ENCODE assay signal across 14 cellular contexts in genomic region chr3:135238201-135238600, GRCh38.
"Had no signal": no experiment of that assay in that cellular context is flagged by ENCODE, and none has a peak within 500 bp of the region (broad histone marks: within the 10 kb centered on the region; RNA-seq: fewer than 3 reads in every experiment).

No MANE protein-coding gene starts in this region.

- H3K4me3 Mint-ChIP-seq: activated CD4-positive, alpha-beta memory T cell treated with anti-CD3 and anti-CD28 coated beads, Interleukin-2, amount 10 ng/mL, durations not matched to agents 7 days and 5 days; activated CD4-positive, alpha-beta T cell treated with anti-CD3 and anti-CD28 coated beads for 36 hours; activated T-helper 1 cell treated with anti-CD3 and anti-CD28 coated beads, Interleukin-12 subunit alpha, Interleukin-12 subunit beta, Interleukin-2, Interleukin-4 antibody, amounts not matched to agents 30 ng/mL and 10 ng/mL and 1 ng/mL, durations not matched to agents 14 hours and 24 hours and 36 hours; memory B cell; natural killer cell treated with Interleukin-12 subunit alpha and Interleukin-12 subunit beta and Interleukin-15 and Interleukin-18, amount 100 ng/mL, for 72 hours had no signal

- H3K4me1 Mint-ChIP-seq: activated CD4-positive, alpha-beta memory T cell treated with anti-CD3 and anti-CD28 coated beads, Interleukin-2, amount 10 ng/mL, durations not matched to agents 7 days and 5 days; activated CD4-positive, alpha-beta T cell treated with anti-CD3 and anti-CD28 coated beads for 36 hours; memory B cell had no signal

- H3K27me3 ChIP-seq: ascending aorta, foreskin keratinocyte, left lung had no signal

- H3K27me3 Mint-ChIP-seq: activated CD4-positive, alpha-beta memory T cell treated with anti-CD3 and anti-CD28 coated beads, Interleukin-2, amount 10 ng/mL, durations not matched to agents 7 days and 5 days; activated CD4-positive, alpha-beta T cell treated with anti-CD3 and anti-CD28 coated beads for 36 hours had no signal

- H3K9me3 Mint-ChIP-seq: activated T-helper 1 cell treated with anti-CD3 and anti-CD28 coated beads, Interleukin-12 subunit alpha, Interleukin-12 subunit beta, Interleukin-2, Interleukin-4 antibody, amounts not matched to agents 30 ng/mL and 10 ng/mL and 1 ng/mL, durations not matched to agents 14 hours and 24 hours and 36 hours; natural killer cell treated with Interleukin-12 subunit alpha and Interleukin-12 subunit beta and Interleukin-15 and Interleukin-18, amount 100 ng/mL, for 72 hours had no signal

- H3K36me3 Mint-ChIP-seq: natural killer cell treated with Interleukin-12 subunit alpha and Interleukin-12 subunit beta and Interleukin-15 and Interleukin-18, amount 100 ng/mL, for 72 hours had no signal

- H3K36me3 ChIP-seq: ascending aorta, heart left ventricle, left lung had no signal

- H3K4me3 ChIP-seq: ascending aorta, heart left ventricle, left lung, psoas muscle had no signal

- H3K27ac Mint-ChIP-seq: activated CD4-positive, alpha-beta memory T cell treated with anti-CD3 and anti-CD28 coated beads, Interleukin-2, amount 10 ng/mL, durations not matched to agents 7 days and 5 days; activated CD4-positive, alpha-beta T cell treated with anti-CD3 and anti-CD28 coated beads for 36 hours; activated T-helper 1 cell treated with anti-CD3 and anti-CD28 coated beads, Interleukin-12 subunit alpha, Interleukin-12 subunit beta, Interleukin-2, Interleukin-4 antibody, amounts not matched to agents 30 ng/mL and 10 ng/mL and 1 ng/mL, durations not matched to agents 14 hours and 24 hours and 36 hours; memory B cell; natural killer cell treated with Interleukin-12 subunit alpha and Interleukin-12 subunit beta and Interleukin-15 and Interleukin-18, amount 100 ng/mL, for 72 hours had no signal

- H3K9me3 ChIP-seq: ascending aorta, heart left ventricle, psoas muscle had no signal

- ATAC-seq: activated CD4-positive, alpha-beta T cell treated with anti-CD3 and anti-CD28 coated beads for 36 hours; foreskin keratinocyte; heart left ventricle; left lung; natural killer cell treated with Interleukin-12 subunit alpha and Interleukin-12 subunit beta and Interleukin-15 and Interleukin-18, amount 100 ng/mL, for 72 hours had no signal

- DNase-seq: activated CD4-positive, alpha-beta memory T cell treated with anti-CD3 and anti-CD28 coated beads, Interleukin-2, amount 10 ng/mL, durations not matched to agents 7 days and 5 days; activated CD4-positive, alpha-beta T cell treated with anti-CD3 and anti-CD28 coated beads for 36 hours; activated CD8-positive, alpha-beta memory T cell treated with anti-CD3 and anti-CD28 coated beads, Interleukin-2, amount 50 U/mL, for 48 hours; activated naive CD4-positive, alpha-beta T cell; foreskin keratinocyte; heart left ventricle; left lung; stimulated activated naive CD4-positive, alpha-beta T cell treated with Interleukin-2 at 50 U/mL for 16 hours; trophoblast cell had no signal
